ENCODE assay signal across 14 cellular contexts in the genomic region with DNA sequence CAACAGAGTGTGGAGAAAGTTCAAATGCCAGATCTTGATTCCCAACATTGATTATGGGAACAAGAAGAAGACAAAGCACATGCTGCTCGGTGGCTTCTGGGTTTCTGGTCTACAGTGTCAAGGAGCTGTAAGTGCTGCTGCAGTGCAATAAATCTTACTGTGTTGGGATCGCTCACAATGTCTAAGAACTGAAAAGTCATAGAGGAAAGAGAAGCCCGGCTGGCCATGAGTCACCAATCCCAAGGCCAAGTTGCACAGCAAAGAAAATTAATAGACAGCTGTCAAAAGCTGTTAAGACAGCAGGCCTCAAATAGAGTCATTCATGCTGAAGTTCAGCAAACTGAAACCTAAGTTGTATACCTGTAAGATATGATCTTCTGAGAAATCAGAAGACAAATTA. TPM values are rescaled to one million over a fixed set of nuclear protein-coding genes. Genes with fewer than 3 reads are reported as not detected.
DNase-seq lines count a peak whose midpoint lies in the region; ATAC-seq and TF ChIP-seq lines count a peak whose summit lies in the region.
"Had no signal": no experiment of that assay in that cellular context is flagged by ENCODE, and none has a peak within 500 bp of the region (broad histone marks: within the 10 kb centered on the region; RNA-seq: fewer than 3 reads in every experiment).

No MANE protein-coding gene starts in this region.

- H3K4me1 Mint-ChIP-seq in activated CD8-positive, alpha-beta T cell treated with anti-CD3 and anti-CD28 coated beads, Interleukin-2, amount 10 ng/mL, durations not matched to agents 7 days and 5 days (ENCODE audit: low read depth) = no peaks in the 10 kb centered on the region
- H3K4me1 Mint-ChIP-seq: IgD-negative memory B cell had no signal

- H3K4me3 ChIP-seq in PC-3 (ENCODE audit: low read length) = no peak overlapping the region; the same call in 1 of the 2 replicates
- H3K4me3 ChIP-seq in MM.1S (ENCODE audit: low read length) = no peak overlapping the region

- H4K20me1 ChIP-seq in PC-3 (ENCODE audit: low read length) (no peaks in the 10 kb centered on the region), MM.1S (ENCODE audit: insufficient read depth, low read length) (no peaks in the 10 kb centered on the region)

- DNase-seq in PC-3 = peak; percentile 61
- peak; percentile 50 for DNase-seq in dermis blood vessel endothelial cell
- peak; percentile 65 for DNase-seq in renal cortical epithelial cell (ENCODE audit: low read depth)
- DNase-seq in activated CD8-positive, alpha-beta T cell treated with anti-CD3 and anti-CD28 coated beads, Interleukin-2, amount 10 ng/mL, durations not matched to agents 7 days and 5 days = no peak
- no peak for DNase-seq in DMS79 treated with DMSO at 0.1 percent for 48 hours (lab: John Stamatoyannopoulos, UW)
- no peak for DNase-seq in MM.1S
- DNase-seq: anterior cingulate cortex, HFFc6, hippocampal formation, mesendoderm had no signal

- H3K4me2 ChIP-seq in PC-3 (ENCODE audit: low read length) (peak overlapping the region; percentile 70), MM.1S (ENCODE audit: low read depth, low read length) (no peak overlapping the region)

- H3K27ac ChIP-seq in PC-3 (ENCODE audit: low read length) = peak overlapping the region; percentile 35; the same call in 1 of the 2 replicates
- H3K27ac ChIP-seq in MM.1S (ENCODE audit: low read length) = no peak overlapping the region

- no peaks in the 10 kb centered on the region for H3K36me3 ChIP-seq in PC-3 (ENCODE audit: low read depth, low read length)
- H3K36me3 ChIP-seq in MM.1S (replicated peaks; ENCODE audit: insufficient read depth, low read length) = no peaks in the 10 kb centered on the region

- H3K9ac ChIP-seq in PC-3 (ENCODE audit: low read length) (no peak overlapping the region), MM.1S (ENCODE audit: low read length) (no peak overlapping the region)

- POLR2A ChIA-PET in PC-3 (lab: Charles Lee; ENCODE audit: unreplicated experiment) = no interaction called here
- POLR2A ChIA-PET in activated CD8-positive, alpha-beta T cell treated with anti-CD3 and anti-CD28 coated beads, Interleukin-2, amount 10 ng/mL, durations not matched to agents 7 days and 5 days (lab: Charles Lee) = no interaction called here

- ATAC-seq in GM18868 (IDR thresholded peaks at IDR 0.05; ENCODE audit: unreplicated experiment) = peak; percentile 49
- peak; percentile 92 for ATAC-seq in PC-3
- ATAC-seq in activated CD8-positive, alpha-beta T cell treated with anti-CD3 and anti-CD28 coated beads, Interleukin-2, amount 10 ng/mL, durations not matched to agents 7 days and 5 days = no peak
- no peak for ATAC-seq in HG03175 (IDR thresholded peaks at IDR 0.05; ENCODE audit: unreplicated experiment)
- ATAC-seq: Right ventricle myocardium inferior had no signal

- H3K79me2 ChIP-seq in PC-3 (ENCODE audit: low read length) (no peaks in the 10 kb centered on the region), MM.1S (ENCODE audit: low read length) (no peaks in the 10 kb centered on the region)

- H3F3A ChIP-seq in PC-3 (ENCODE audit: low read length, unreplicated experiment) = no peaks in the 10 kb centered on the region
- H3F3A ChIP-seq in MM.1S (ENCODE audit: insufficient read depth, low read length) = peaks cover 8% of the 10 kb centered on the region; the same call in 1 of the 2 replicates

- TF ChIP-seq CTCF in PC-3 (conservative IDR thresholded peaks at IDR 0.05; ENCODE audit: low read depth, low read length) = no peak
- TF ChIP-seq CTCF in MM.1S (IDR thresholded peaks at IDR 0.05; ENCODE audit: low read length) = no peak

- H3K9me3 Mint-ChIP-seq in activated CD8-positive, alpha-beta T cell treated with anti-CD3 and anti-CD28 coated beads, Interleukin-2, amount 10 ng/mL, durations not matched to agents 7 days and 5 days (ENCODE audit: insufficient read depth) = no peaks in the 10 kb centered on the region
- H3K9me3 Mint-ChIP-seq: HFFc6 had no signal

- no TSS peak for BruUV-seq in PC-3 (replicated peaks; lab: Mats Ljungman, UMichigan)

- no peak overlapping the region for H3K27ac Mint-ChIP-seq in activated CD8-positive, alpha-beta T cell treated with anti-CD3 and anti-CD28 coated beads, Interleukin-2, amount 10 ng/mL, durations not matched to agents 7 days and 5 days
- H3K27ac Mint-ChIP-seq: HFFc6, IgD-negative memory B cell had no signal

- H3K27me3 ChIP-seq in PC-3 (ENCODE audit: low read length) (no peaks in the 10 kb centered on the region), MM.1S (replicated peaks; ENCODE audit: insufficient read depth, low read length) (no peaks in the 10 kb centered on the region)

- H3K9me3 ChIP-seq in PC-3 (ENCODE audit: low read length) (no peaks in the 10 kb centered on the region), MM.1S (replicated peaks; ENCODE audit: insufficient read depth, low read length) (no peaks in the 10 kb centered on the region)

- H2AFZ ChIP-seq in PC-3 (ENCODE audit: low read length) (no peak overlapping the region; the same call in 1 of the 2 replicates), MM.1S (ENCODE audit: low read length) (no peak overlapping the region)

- H3K9me2 ChIP-seq in PC-3 (replicated peaks; ENCODE audit: low read length) (no peaks in the 10 kb centered on the region), MM.1S (replicated peaks; ENCODE audit: insufficient read depth, low read length) (no peaks in the 10 kb centered on the region)

- no peaks in the 10 kb centered on the region for H3K27me3 Mint-ChIP-seq in activated CD8-positive, alpha-beta T cell treated with anti-CD3 and anti-CD28 coated beads, Interleukin-2, amount 10 ng/mL, durations not matched to agents 7 days and 5 days (ENCODE audit: low read depth)
- H3K27me3 Mint-ChIP-seq: IgD-negative memory B cell had no signal

- H3K36me3 Mint-ChIP-seq in activated CD8-positive, alpha-beta T cell treated with anti-CD3 and anti-CD28 coated beads, Interleukin-2, amount 10 ng/mL, durations not matched to agents 7 days and 5 days (ENCODE audit: low read depth) = no peaks in the 10 kb centered on the region

- no peak overlapping the region for H3K4me3 Mint-ChIP-seq in activated CD8-positive, alpha-beta T cell treated with anti-CD3 and anti-CD28 coated beads, Interleukin-2, amount 10 ng/mL, durations not matched to agents 7 days and 5 days
- H3K4me3 Mint-ChIP-seq: HFFc6, IgD-negative memory B cell had no signal

- CTCF ChIA-PET in PC-3 (lab: Charles Lee) = no interaction called here
- CTCF ChIA-PET in activated CD8-positive, alpha-beta T cell treated with anti-CD3 and anti-CD28 coated beads, Interleukin-2, amount 10 ng/mL, durations not matched to agents 7 days and 5 days (lab: Charles Lee) = interaction anchor here (0.7 kb wide), 1 partner anchor 16 kb away, joined by 3 read pairs; no protein-coding TSS in a partner anchor

- H3K4me1 ChIP-seq in PC-3 (ENCODE audit: insufficient read depth, low read length) (peaks cover 18% of the 10 kb centered on the region), MM.1S (ENCODE audit: low read length) (peaks cover 7% of the 10 kb centered on the region)

- intact Hi-C loops in PC-3 (cut with micrococcal nuclease) = loop anchor here (1.0 kb wide), 1 partner anchor 79 kb away; no protein-coding TSS in a partner anchor

RNA-seq across cellular contexts. Expression of a gene that starts 33.2 kb away (rescaled TPM):
- total RNA-seq in PC-3 (2014; rRNA removed) (31.7 and 34.4 TPM in 2 replicates), dermis blood vessel endothelial cell (114 and 173 TPM in 2 replicates), renal cortical epithelial cell (142 and 171 TPM in 2 replicates)
- total RNA-seq in activated CD8-positive, alpha-beta T cell treated with anti-CD3 and anti-CD28 coated beads, Interleukin-2, amount 10 ng/mL, durations not matched to agents 7 days and 5 days = 10 to 100 TPM; 77.9 to 83.6 TPM

Comparison
In these comparisons a context has a peak if more than half of its experiments do, and no peak if none do; other contexts are left out.
1. ATAC-seq: peak in GM18868 (single experiment) and PC-3 (single experiment); none in activated CD8-positive, alpha-beta T cell treated with anti-CD3 and anti-CD28 coated beads, Interleukin-2, amount 10 ng/mL, durations not matched to agents 7 days and 5 days (single experiment) and HG03175 (single experiment).
2. DNase-seq: peak in PC-3 (single experiment), dermis blood vessel endothelial cell (single experiment) and renal cortical epithelial cell (single experiment); none in activated CD8-positive, alpha-beta T cell treated with anti-CD3 and anti-CD28 coated beads, Interleukin-2, amount 10 ng/mL, durations not matched to agents 7 days and 5 days (single experiment), DMS79 treated with DMSO at 0.1 percent for 48 hours (single experiment) and MM.1S (single experiment).